In genomic region chr6:163459536-163459935, GRCh38 we compare ENCODE assay signal across 11 cellular contexts. TPM values are rescaled to one million over a fixed set of nuclear protein-coding genes. Genes with fewer than 3 reads are reported as not detected.
DNase-seq lines count a peak whose midpoint lies in the region; ATAC-seq and TF ChIP-seq lines count a peak whose summit lies in the region.
"Had no signal": no experiment of that assay in that cellular context is flagged by ENCODE, and none has a peak within 500 bp of the region (broad histone marks: within the 10 kb centered on the region; RNA-seq: fewer than 3 reads in every experiment).

No MANE protein-coding gene starts in this region.

- no peak overlapping the region for H2AFZ ChIP-seq in neuronal stem cell (ENCODE audit: low read length)

- H3K14ac ChIP-seq in neuronal stem cell (ENCODE audit: low read length), result no peak overlapping the region

- no peak overlapping the region for H2BK15ac ChIP-seq in neuronal stem cell (ENCODE audit: low read length)

- H3K23ac ChIP-seq in neuronal stem cell (ENCODE audit: low read depth, low read length, poor library complexity), result no peak overlapping the region

- DNase-seq in right cardiac atrium (no peak), cardiac septum (ENCODE audit: low spot score) (no peak), iris pigment epithelial cell (ENCODE audit: low read depth) (peak; percentile 51), upper lobe of right lung (no peak), neuronal stem cell (ENCODE audit: low spot score) (no peak)
- DNase-seq in effector CD8-positive, alpha-beta T cell (lab: John Stamatoyannopoulos, UW), result no peak
- DNase-seq: kidney, posterior cingulate gyrus, uterus had no signal

- no peak overlapping the region for H2BK5ac ChIP-seq in neuronal stem cell (ENCODE audit: low read length)

- no peak overlapping the region for H2BK12ac ChIP-seq in neuronal stem cell (ENCODE audit: low read length)

- H3K79me1 ChIP-seq in neuronal stem cell (ENCODE audit: low read depth, low read length), result no peaks in the 10 kb centered on the region

- H3K18ac ChIP-seq in neuronal stem cell (ENCODE audit: low read length), result no peak overlapping the region

- no peak overlapping the region for H2BK120ac ChIP-seq in neuronal stem cell (ENCODE audit: low read depth, low read length)

- H3K27ac ChIP-seq in right cardiac atrium (ENCODE audit: low read length) (peak overlapping the region; percentile 68), upper lobe of right lung (peak overlapping the region; percentile 55), neuronal stem cell (replicated peaks; ENCODE audit: low read length) (no peak overlapping the region)

- no peak overlapping the region for H3K4ac ChIP-seq in neuronal stem cell (ENCODE audit: low read length)

- H3K27ac Mint-ChIP-seq in activated T-helper 17 cell treated with anti-CD3 and anti-CD28 coated beads, Interleukin-2, amount 50 U/mL, for 72 hours, result peak overlapping the region; percentile 94

- peaks cover 61% of the 10 kb centered on the region for H3K4me1 Mint-ChIP-seq in activated T-helper 17 cell treated with anti-CD3 and anti-CD28 coated beads, Interleukin-2, amount 50 U/mL, for 72 hours

- no peak overlapping the region for H4K8ac ChIP-seq in neuronal stem cell (ENCODE audit: low read depth, low read length)

- H3K36me3 ChIP-seq in upper lobe of right lung, result no peaks in the 10 kb centered on the region
- H3K36me3 ChIP-seq in neuronal stem cell (replicated peaks in 1 of 2; ENCODE audit: control insufficient read depth in 2 of 2, insufficient read depth in 2 of 2, low read length in 2 of 2), result peaks cover 0 to 95% of the 10 kb centered on the region in 2 donors
- H3K36me3 ChIP-seq: uterus had no signal

- H3K4me3 ChIP-seq in right cardiac atrium (ENCODE audit: low read length), result no peak overlapping the region
- peak overlapping the region; percentile 43 for H3K4me3 ChIP-seq in upper lobe of right lung
- no peak overlapping the region for H3K4me3 ChIP-seq in neuronal stem cell (ENCODE audit: low read length in 2 of 2)

- no peak overlapping the region for H2AK5ac ChIP-seq in neuronal stem cell (ENCODE audit: low read depth, low read length)

- H3K9ac ChIP-seq in neuronal stem cell (ENCODE audit: low read depth, low read length, poor library complexity), result no peak overlapping the region

- TF ChIP-seq CTCF in upper lobe of right lung (IDR thresholded peaks at IDR 0.05), result no peak

- H3K4me3 Mint-ChIP-seq in activated T-helper 17 cell treated with anti-CD3 and anti-CD28 coated beads, Interleukin-2, amount 50 U/mL, for 72 hours, result peak overlapping the region; percentile 84

- H3K36me3 Mint-ChIP-seq in activated T-helper 17 cell treated with anti-CD3 and anti-CD28 coated beads, Interleukin-2, amount 50 U/mL, for 72 hours (ENCODE audit: low read depth), result peaks cover 11% of the 10 kb centered on the region

- H3K4me2 ChIP-seq in neuronal stem cell (ENCODE audit: insufficient read depth, low read length, poor library complexity, severe bottlenecking), result no peak overlapping the region

- ATAC-seq in right cardiac atrium (no peak), upper lobe of right lung (no peak), HG03460 (IDR thresholded peaks at IDR 0.05; ENCODE audit: unreplicated experiment) (no peak)
- ATAC-seq in activated T-helper 17 cell treated with anti-CD3 and anti-CD28 coated beads, Interleukin-2, amount 50 U/mL, for 72 hours (replicated peaks), result no peak

- no peaks in the 10 kb centered on the region for H3K9me3 ChIP-seq in right cardiac atrium (ENCODE audit: control insufficient read depth, low read length)
- H3K9me3 ChIP-seq in upper lobe of right lung, result no peaks in the 10 kb centered on the region
- H3K9me3 ChIP-seq in neuronal stem cell (replicated peaks in 1 of 2; ENCODE audit: control insufficient read depth in 2 of 2, insufficient read depth in 1 of 2, low read depth in 1 of 2, low read length in 2 of 2), result peaks cover 0 to 35% of the 10 kb centered on the region in 2 donors
- H3K9me3 ChIP-seq: uterus had no signal

- no peaks in the 10 kb centered on the region for H3K27me3 Mint-ChIP-seq in activated T-helper 17 cell treated with anti-CD3 and anti-CD28 coated beads, Interleukin-2, amount 50 U/mL, for 72 hours

- H4K91ac ChIP-seq in neuronal stem cell (ENCODE audit: low read depth, low read length, poor library complexity), result no peak overlapping the region

- H3K27me3 ChIP-seq in right cardiac atrium (ENCODE audit: control insufficient read depth, insufficient read depth), result no peaks in the 10 kb centered on the region
- H3K27me3 ChIP-seq in upper lobe of right lung, result no peaks in the 10 kb centered on the region
- no peaks in the 10 kb centered on the region for H3K27me3 ChIP-seq in neuronal stem cell (ENCODE audit: control insufficient read depth in 3 of 3, insufficient read depth in 3 of 3, low read depth in 1 of 3, low read length in 3 of 3)
- H3K27me3 ChIP-seq: uterus had no signal

- peaks cover 15% of the 10 kb centered on the region for H3K4me1 ChIP-seq in right cardiac atrium (ENCODE audit: control insufficient read depth, insufficient read depth, low read length)
- peaks cover 37% of the 10 kb centered on the region for H3K4me1 ChIP-seq in upper lobe of right lung
- peaks cover 6 to 7% of the 10 kb centered on the region in 2 donors for H3K4me1 ChIP-seq in neuronal stem cell (ENCODE audit: control insufficient read depth in 2 of 2, insufficient read depth in 1 of 2, low read depth in 1 of 2, low read length in 2 of 2)

- WGBS in right cardiac atrium, result 52% methylated on average over 2 of the region's 2 CpGs
- WGBS in neuronal stem cell (ENCODE audit: extremely low coverage in 2 of 2, insufficient read length in 2 of 2, insufficient replicate concordance in 1 of 2), 2 donors, result no CpG with 5 or more reads among the region's 2 CpGs

- intact Hi-C loops in right cardiac atrium (cut with DNase I), result no loop called here
- intact Hi-C loops in cardiac septum (cut with DNase I), result no loop called here
- intact Hi-C loops in upper lobe of right lung (cut with DNase I), result no loop called here

- no peaks in the 10 kb centered on the region for H3K9me3 Mint-ChIP-seq in activated T-helper 17 cell treated with anti-CD3 and anti-CD28 coated beads, Interleukin-2, amount 50 U/mL, for 72 hours

RNA-seq across cellular contexts. Expression of gene QKI, which starts 45.0 kb away (rescaled TPM):
- 100 to 1,000 TPM; 373 to 415 (median 375) TPM for total RNA-seq in right cardiac atrium
- polyA plus RNA-seq in right cardiac atrium, result 100 TPM
- total RNA-seq in cardiac septum, result 460 TPM
- total RNA-seq in activated T-helper 17 cell treated with anti-CD3 and anti-CD28 coated beads, Interleukin-2, amount 50 U/mL, for 72 hours, result 10 to 100 TPM; 41.3 to 49.0 TPM
- total RNA-seq in upper lobe of right lung, result 234 TPM
- 174 TPM for polyA plus RNA-seq in neuronal stem cell (2013, experiment 1 of 2)
- polyA plus RNA-seq in neuronal stem cell (2013, experiment 2 of 2), result 177 TPM
